ENCODE assay signal across 11 cellular contexts in the genomic region with DNA sequence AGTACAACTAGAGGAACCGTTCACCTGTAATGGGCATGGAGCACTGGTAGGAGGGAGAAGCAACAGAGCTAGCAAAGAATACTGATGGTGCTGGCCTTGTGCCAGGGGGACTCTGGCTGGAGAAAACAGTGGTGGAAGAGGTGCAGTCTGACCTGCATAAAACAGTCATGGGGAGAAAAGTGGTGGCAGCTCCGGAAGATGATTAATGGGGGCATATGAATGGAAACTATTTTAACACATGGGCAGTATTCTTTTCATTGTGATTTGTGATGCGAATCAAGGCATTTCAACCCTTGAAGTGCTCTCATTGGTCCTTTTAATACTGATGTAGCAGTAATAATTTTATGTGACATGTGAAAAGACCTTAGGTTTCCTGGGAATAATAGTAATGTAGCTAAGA.
A peak's percentile ranks its signal among the peaks of the same experiment; 100 is the strongest.
DNase-seq lines count a peak whose midpoint lies in the region; ATAC-seq and TF ChIP-seq lines count a peak whose summit lies in the region.
"Had no signal": no experiment of that assay in that cellular context is flagged by ENCODE, and none has a peak within 500 bp of the region (broad histone marks: within the 10 kb centered on the region; RNA-seq: fewer than 3 reads in every experiment).

No MANE protein-coding gene starts in this region.

- H3K27ac ChIP-seq in cardiac muscle cell (peak overlapping the region; percentile 68), left ventricle myocardium inferior (replicated peaks) (no peak overlapping the region), fibroblast of lung (ENCODE audit: insufficient read depth, low read length) (no peak overlapping the region), thoracic aorta (peak overlapping the region in 1 of 2 donors; percentile 17), RWPE1 (no peak overlapping the region)
- H3K27ac ChIP-seq: pancreas, WERI-Rb-1 had no signal

- intact Hi-C loops in left ventricle myocardium inferior (cut with micrococcal nuclease) (no loop called here), posterior vena cava (cut with DNase I) (no loop called here)

- ATAC-seq in thoracic aorta (ENCODE audit: insufficient number of reproducible peaks, low FRiP score, low read depth) (no peak), HG03520 (IDR thresholded peaks at IDR 0.05; ENCODE audit: unreplicated experiment) (no peak)

- CTCF ChIA-PET in RWPE1 (lab: Yijun Ruan, JAX), result interaction anchor here (0.7 kb wide), 1 partner anchor 232 kb away, joined by 3 read pairs; no protein-coding TSS in a partner anchor

- H3K4me3 ChIP-seq in cardiac muscle cell, result no peak overlapping the region
- H3K4me3 ChIP-seq in left ventricle myocardium inferior, result no peak overlapping the region
- H3K4me3 ChIP-seq in fibroblast of lung (replicated peaks in 1 of 4; ENCODE audit: control extremely low read depth in 1 of 4, insufficient read depth in 1 of 4, low read depth in 3 of 4, low read length in 4 of 4), result no peak overlapping the region
- H3K4me3 ChIP-seq in thoracic aorta, result peak overlapping the region; percentile 46
- H3K4me3 ChIP-seq: pancreas had no signal

- no peaks in the 10 kb centered on the region for H3K79me2 ChIP-seq in fibroblast of lung (ENCODE audit: control insufficient read depth, insufficient read depth, low read length)

- H3K4me2 ChIP-seq in fibroblast of lung (ENCODE audit: extremely low read depth, insufficient read depth, low read length), result peak overlapping the region; percentile 79

- TF ChIP-seq CTCF in cardiac muscle cell (IDR thresholded peaks at IDR 0.05; ENCODE audit: low read depth, low read length), result no peak
- no peak for TF ChIP-seq CTCF in left ventricle myocardium inferior (IDR thresholded peaks at IDR 0.05; ENCODE audit: borderline replicate concordance)
- no peak for TF ChIP-seq CTCF in fibroblast of lung (conservative IDR thresholded peaks at IDR 0.05 in 1 of 2, IDR thresholded peaks at IDR 0.05 in 1 of 2; ENCODE audit: low read depth in 1 of 2, low read length in 2 of 2)
- TF ChIP-seq CTCF in thoracic aorta (IDR thresholded peaks at IDR 0.05), result no peak
- no peak for TF ChIP-seq CTCF in RWPE1 (conservative IDR thresholded peaks at IDR 0.05; ENCODE audit: low read depth)

- H3K9ac ChIP-seq in fibroblast of lung (ENCODE audit: insufficient read depth, low read length), result no peak overlapping the region

- POLR2A ChIA-PET in RWPE1 (lab: Yijun Ruan, JAX; ENCODE audit: low non-redundant PET), result no interaction called here

- DNase-seq in cardiac muscle cell (ENCODE audit: low read depth in 1 of 2, low spot score in 1 of 2) (peak; percentile 38 to 57), left ventricle myocardium inferior (no peak), RPMI7951 (ENCODE audit: low read depth) (peak; percentile 20), fibroblast of lung (ENCODE audit: low read depth in 2 of 2) (peak in 1 of 2 donors; percentile 70), thoracic aorta (ENCODE audit: low spot score) (no peak), posterior vena cava (ENCODE audit: low spot score) (no peak), RWPE1 (ENCODE audit: low spot score) (no peak)
- DNase-seq: activated naive CD4-positive, alpha-beta T cell treated with anti-CD3 and anti-CD28 coated beads for 36 hours; WERI-Rb-1 had no signal

- H2AFZ ChIP-seq in fibroblast of lung (ENCODE audit: low read length), result no peak overlapping the region

- H4K20me1 ChIP-seq in fibroblast of lung (ENCODE audit: control insufficient read depth, extremely low read depth, insufficient read depth, low read length), result no peaks in the 10 kb centered on the region

- H3K36me3 ChIP-seq in cardiac muscle cell, result peaks cover 4% of the 10 kb centered on the region
- H3K36me3 ChIP-seq in left ventricle myocardium inferior, result no peaks in the 10 kb centered on the region
- H3K36me3 ChIP-seq in fibroblast of lung (ENCODE audit: control insufficient read depth, insufficient read depth, low read length), result no peaks in the 10 kb centered on the region
- no peaks in the 10 kb centered on the region for H3K36me3 ChIP-seq in thoracic aorta
- H3K36me3 ChIP-seq: pancreas, WERI-Rb-1 had no signal

- H3K27me3 ChIP-seq in cardiac muscle cell (no peaks in the 10 kb centered on the region), left ventricle myocardium inferior (ENCODE audit: low read depth) (no peaks in the 10 kb centered on the region), fibroblast of lung (ENCODE audit: control insufficient read depth, insufficient read depth, low read length) (no peaks in the 10 kb centered on the region), thoracic aorta (replicated peaks; ENCODE audit: insufficient read depth) (no peaks in the 10 kb centered on the region)
- H3K27me3 ChIP-seq: pancreas had no signal

- H3K9me3 ChIP-seq in cardiac muscle cell (ENCODE audit: low read depth) (no peaks in the 10 kb centered on the region), left ventricle myocardium inferior (replicated peaks) (no peaks in the 10 kb centered on the region), fibroblast of lung (ENCODE audit: control insufficient read depth, insufficient read depth, low read depth, low read length) (no peaks in the 10 kb centered on the region), thoracic aorta (no peaks in the 10 kb centered on the region)
- H3K9me3 ChIP-seq: pancreas had no signal

- peaks cover 15% of the 10 kb centered on the region for H3K4me1 ChIP-seq in cardiac muscle cell (ENCODE audit: low read depth)
- peaks cover 14% of the 10 kb centered on the region for H3K4me1 ChIP-seq in left ventricle myocardium inferior
- H3K4me1 ChIP-seq in fibroblast of lung (ENCODE audit: control insufficient read depth, extremely low read depth, insufficient read depth, low read length), result peaks cover 6% of the 10 kb centered on the region
- peaks cover 6 to 14% of the 10 kb centered on the region in 2 donors for H3K4me1 ChIP-seq in thoracic aorta (ENCODE audit: control insufficient read depth in 1 of 2, low read depth in 2 of 2)
- H3K4me1 ChIP-seq: pancreas had no signal

Comparison
In these comparisons a context has a peak if more than half of its experiments do, and no peak if none do; other contexts are left out.
1. DNase-seq: peak in cardiac muscle cell (2 of 2) and RPMI7951 (single experiment); none in left ventricle myocardium inferior (single experiment), thoracic aorta (single experiment), posterior vena cava (single experiment) and RWPE1 (single experiment).